Comparison of ENCODE assay signal across 8 cellular contexts in the genomic region with DNA sequence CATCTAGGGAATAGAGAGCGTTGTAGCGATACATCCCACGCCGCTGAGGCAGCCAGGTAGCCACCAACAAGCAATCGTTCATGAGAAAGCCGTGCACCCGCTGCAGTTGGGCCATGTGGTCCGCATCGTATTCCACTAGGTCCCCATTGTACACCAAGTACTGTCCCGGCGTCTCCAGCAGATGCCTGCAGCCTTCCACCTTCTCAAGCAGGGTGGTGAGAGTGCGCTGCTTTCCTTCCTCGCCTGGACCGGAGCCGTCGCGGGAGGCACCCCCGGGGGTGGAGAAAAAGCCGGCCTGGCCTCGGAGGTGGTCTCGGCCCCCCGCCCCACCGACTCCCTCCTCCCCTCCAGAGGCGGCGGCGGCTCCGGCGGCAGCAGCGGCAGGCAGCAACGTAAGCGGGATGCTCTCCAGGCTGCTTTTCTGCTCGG. TPM values are rescaled to one million over a fixed set of nuclear protein-coding genes. Genes with fewer than 3 reads are reported as not detected.
DNase-seq lines count a peak whose midpoint lies in the region; ATAC-seq and TF ChIP-seq lines count a peak whose summit lies in the region.

No MANE protein-coding gene starts in this region.

- peaks cover 88% of the 10 kb centered on the region for H3K79me2 ChIP-seq in Loucy (ENCODE audit: insufficient read depth, low read length)

- no peak for TF ChIP-seq POLR2A in upper lobe of left lung (IDR thresholded peaks at IDR 0.05)

- peaks cover 50% of the 10 kb centered on the region for H3K4me1 Mint-ChIP-seq in central memory CD8-positive, alpha-beta T cell

- H2AFZ ChIP-seq in Loucy (ENCODE audit: low read length): peak overlapping the region; percentile 89

- no peaks in the 10 kb centered on the region; the same call in 1 of the 2 replicates for H3F3A ChIP-seq in Loucy (ENCODE audit: low read depth)

- H3K27me3 ChIP-seq in AG04450 (ENCODE audit: control insufficient read depth, insufficient read depth, low read length) (no peaks in the 10 kb centered on the region), Loucy (ENCODE audit: insufficient read depth, low read length, poor library complexity, severe bottlenecking) (no peaks in the 10 kb centered on the region), upper lobe of left lung (no peaks in the 10 kb centered on the region)

- H3K4me3 Mint-ChIP-seq in central memory CD8-positive, alpha-beta T cell: peak overlapping the region; percentile 98

- ATAC-seq in GM19467 (IDR thresholded peaks at IDR 0.05; ENCODE audit: unreplicated experiment) (peak; percentile 11), upper lobe of left lung (ENCODE audit: low FRiP score in 2 of 2) (peak; percentile 42 to 50)
- no peak for ATAC-seq in central memory CD8-positive, alpha-beta T cell (replicated peaks; ENCODE audit: extremely low read depth, poor library complexity, severe bottlenecking)

- peaks cover 5% of the 10 kb centered on the region; the same call in 1 of the 2 replicates for H3K9me3 ChIP-seq in AG04450 (ENCODE audit: control insufficient read depth, insufficient read depth, low read length)
- no peaks in the 10 kb centered on the region for H3K9me3 ChIP-seq in Loucy (ENCODE audit: insufficient read depth, low read depth, low read length)
- no peaks in the 10 kb centered on the region for H3K9me3 ChIP-seq in upper lobe of left lung

- TF ChIP-seq CTCF in AG04450 (IDR thresholded peaks at IDR 0.05; ENCODE audit: low read depth, low read length) (no peak), Loucy (conservative IDR thresholded peaks at IDR 0.05; ENCODE audit: low read length) (no peak), upper lobe of left lung (IDR thresholded peaks at IDR 0.05) (no peak)

- H3K4me3 ChIP-seq in AG04450 (ENCODE audit: low read depth, low read length) (peak overlapping the region; percentile 99), Loucy (ENCODE audit: low read length, poor library complexity, severe bottlenecking) (peak overlapping the region; percentile 92), upper lobe of left lung (peak overlapping the region; percentile 86 to 96 (median 90))

- CTCF ChIA-PET in AG04450 (lab: Charles Lee): interaction anchor here (1.1 to 3.3 kb wide), 3 partner anchors 20 to 270 kb away, joined by 5 to 14 read pairs (median 10); no protein-coding TSS in a partner anchor

- peak overlapping the region; percentile 87 for H3K4me2 ChIP-seq in Loucy (ENCODE audit: low read depth, low read length, poor library complexity, severe bottlenecking)

- POLR2A ChIA-PET in AG04450 (lab: Yijun Ruan, JAX): interaction anchor here (0.6 to 1.5 kb wide), 6 partner anchors 83 to 428 kb away, joined by 3 to 6 read pairs (median 4); a partner anchor contains a TSS

- H3K9ac ChIP-seq in Loucy (ENCODE audit: low read depth, low read length, poor library complexity, severe bottlenecking): peak overlapping the region; percentile 88

- no peaks in the 10 kb centered on the region for H3K9me3 Mint-ChIP-seq in central memory CD8-positive, alpha-beta T cell

- H3K27me3 Mint-ChIP-seq in central memory CD8-positive, alpha-beta T cell: no peaks in the 10 kb centered on the region

- peaks cover 55% of the 10 kb centered on the region for H4K20me1 ChIP-seq in Loucy (ENCODE audit: insufficient read depth, low read length, poor library complexity, severe bottlenecking)

- no peak for DNase-seq in AG04450 (ENCODE audit: low read depth, low spot score)
- DNase-seq in central memory CD8-positive, alpha-beta T cell (ENCODE audit: low spot score in 2 of 2): no peak
- peak; percentile 7 for DNase-seq in medulla oblongata (ENCODE audit: extremely low spot score)
- peak; percentile 24 to 90 for DNase-seq in upper lobe of left lung
- no peak for DNase-seq in NCI-H345 treated with DMSO at 0.1 percent for 48 hours (lab: John Stamatoyannopoulos, UW; ENCODE audit: unreplicated experiment)
- no peak for DNase-seq in UCSD-AML1 (lab: John Stamatoyannopoulos, UW; ENCODE audit: unreplicated experiment)

- no peak for TF ChIP-seq EP300 in upper lobe of left lung (IDR thresholded peaks at IDR 0.05)

- peak overlapping the region; percentile 99 for H3K27ac ChIP-seq in AG04450 (ENCODE audit: low read depth, low read length)
- H3K27ac ChIP-seq in upper lobe of left lung: peak overlapping the region; percentile 91 to 94 (median 93)

- H3K36me3 Mint-ChIP-seq in central memory CD8-positive, alpha-beta T cell (ENCODE audit: insufficient read depth): peaks cover 46% of the 10 kb centered on the region

- no peaks in the 10 kb centered on the region for H3K9me2 ChIP-seq in Loucy (replicated peaks; ENCODE audit: low read depth, low read length)

- H3K4me1 ChIP-seq in Loucy (ENCODE audit: insufficient read depth, low read length, poor library complexity, severe bottlenecking) (peaks cover 58% of the 10 kb centered on the region), upper lobe of left lung (peaks cover 52 to 69% (median 61%) of the 10 kb centered on the region in 4 donors)

- H3K36me3 ChIP-seq in Loucy (ENCODE audit: insufficient read depth, low read length): no peaks in the 10 kb centered on the region
- peaks cover 0 to 3% (median 0%) of the 10 kb centered on the region in 4 donors for H3K36me3 ChIP-seq in upper lobe of left lung

- H3K27ac Mint-ChIP-seq in central memory CD8-positive, alpha-beta T cell (ENCODE audit: low read depth): peak overlapping the region; percentile 99

- 2 to 9% methylated on average over 7 to 20 of the region's 32 CpGs for WGBS in upper lobe of left lung, 2 donors

RNA-seq across cellular contexts. Expression of a gene that starts 0.6 kb away (rescaled TPM):
- polyA plus RNA-seq in AG04450 (2011; rRNA removed): 4.1 and 5.0 TPM in 2 replicates
- 12.1 and 12.6 TPM in 2 replicates for polyA minus RNA-seq in AG04450 (2011; rRNA and poly(A)+ RNA removed)
- 10 to 100 TPM; 16.3 to 24.7 (median 17.5) TPM for total RNA-seq in upper lobe of left lung

RNA-seq across cellular contexts. Expression of a gene that starts 1.0 kb away (rescaled TPM):
- polyA plus RNA-seq in AG04450 (2011; rRNA removed): 10.5 and 12.6 TPM in 2 replicates
- polyA minus RNA-seq in AG04450 (2011; rRNA and poly(A)+ RNA removed): 20.0 and 20.4 TPM in 2 replicates
- total RNA-seq in upper lobe of left lung: 10 to 100 TPM in 4 of 6 donors, 1 to 10 TPM in 2; 8.8 to 30.9 (median 17.2) TPM

Comparison
In these comparisons a context has a peak if more than half of its experiments do, and no peak if none do; other contexts are left out.
1. DNase-seq: peak in medulla oblongata (single experiment) and upper lobe of left lung (2 of 2); none in AG04450 (single experiment), central memory CD8-positive, alpha-beta T cell (0 of 2), NCI-H345 treated with DMSO at 0.1 percent for 48 hours (single experiment) and UCSD-AML1 (single experiment).
2. Peak in every context shown above with its lines, with median percentiles within 50 percentile points of each other: H3K4me3 ChIP-seq.